Comparison of ENCODE assay signal across 1 cellular context in genomic region chr10:77522268-77522809, GRCh38.
TF ChIP-seq lines count a peak whose summit lies in the region.

No MANE protein-coding gene starts in this region.

TF ChIP-seq in GM23338, 12 proteins besides CTCF, POLR2A, EP300 and RAD21 (continued from another document):
- TF ChIP-seq ZNF462 (CRISPR knock-in tag; IDR thresholded peaks at IDR 0.05) (no peak), JUNB (IDR thresholded peaks at IDR 0.05; ENCODE audit: unreplicated experiment) (no peak), CREB1 (CRISPR knock-in tag; IDR thresholded peaks at IDR 0.05; ENCODE audit: low read depth) (no peak), REST (IDR thresholded peaks at IDR 0.05; ENCODE audit: unreplicated experiment) (no peak)
TF ChIP-seq in GM23338: peak in this region for 0.
